ENCODE assay signal across 22 cellular contexts in genomic region chr6:40573221-40573620, GRCh38. TPM values are rescaled to one million over a fixed set of nuclear protein-coding genes. Genes with fewer than 3 reads are reported as not detected.
"Had no signal": no experiment of that assay in that cellular context is flagged by ENCODE, and none has a peak within 500 bp of the region (broad histone marks: within the 10 kb centered on the region; RNA-seq: fewer than 3 reads in every experiment).

No MANE protein-coding gene starts in this region.

- H3K27ac ChIP-seq: ascending aorta, colonic mucosa, sigmoid colon, spleen, upper lobe of right lung had no signal

- H3K4me1 Mint-ChIP-seq: central memory CD8-positive, alpha-beta T cell had no signal

- H3K9me3 Mint-ChIP-seq: central memory CD8-positive, alpha-beta T cell had no signal

- H3K9me3 ChIP-seq: ascending aorta, colonic mucosa, sigmoid colon, spleen, upper lobe of right lung had no signal

- H3K4me3 Mint-ChIP-seq: central memory CD8-positive, alpha-beta T cell had no signal

- ATAC-seq: left lobe of liver, upper lobe of right lung had no signal

- H3K36me3 ChIP-seq: ascending aorta, colonic mucosa, sigmoid colon, spleen, upper lobe of right lung had no signal

- H3K4me3 ChIP-seq: ascending aorta, colonic mucosa, lung, sigmoid colon, spleen, upper lobe of right lung had no signal

- FAIRE-seq: keratinocyte had no signal

- H3K4me1 ChIP-seq: ascending aorta, colonic mucosa, sigmoid colon, spleen, upper lobe of right lung had no signal

- H3K27me3 Mint-ChIP-seq: central memory CD8-positive, alpha-beta T cell had no signal

- DNase-seq: activated CD8-positive, alpha-beta memory T cell treated with anti-CD3 and anti-CD28 coated beads for 24 hours; activated CD8-positive, alpha-beta memory T cell treated with anti-CD3 and anti-CD28 coated beads, Interleukin-2, amount 50 U/mL, for 48 hours; activated effector memory CD4-positive, alpha-beta T cell treated with anti-CD3 and anti-CD28 coated beads, Interleukin-2, amount 50 U/mL, for 16 hours; activated naive CD4-positive, alpha-beta T cell treated with anti-CD3 and anti-CD28 coated beads, Interleukin-2, amount 50 U/mL, for 16 hours; activated T-cell treated with anti-CD3 and anti-CD28 coated beads, Interleukin-2, amount 50 U/mL, for 48 hours; colonic mucosa; foreskin melanocyte; occipital lobe; posterior cingulate gyrus; sigmoid colon; spleen; stimulated activated CD4-positive, alpha-beta T cell treated with anti-CD3 and anti-CD28 coated beads, Interleukin-4, amount 100 ng/mL, for 4 hours; stimulated activated naive CD4-positive, alpha-beta T cell; upper lobe of right lung had no signal

RNA-seq across cellular contexts. Expression of gene LRFN2, which starts 13.9 kb away (rescaled TPM):
- total RNA-seq: ascending aorta, epithelial cell of proximal tubule, myocyte, renal cortical epithelial cell, upper lobe of right lung had no signal
